ENCODE assay signal across 26 cellular contexts in genomic region chr15:92074161-92074560, GRCh38.
DNase-seq lines count a peak whose midpoint lies in the region; TF ChIP-seq lines count a peak whose summit lies in the region.
"Had no signal": no experiment of that assay in that cellular context is flagged by ENCODE, and none has a peak within 500 bp of the region (broad histone marks: within the 10 kb centered on the region; RNA-seq: fewer than 3 reads in every experiment).

No MANE protein-coding gene starts in this region.

- no peaks in the 10 kb centered on the region for H3K9me3 Mint-ChIP-seq in T-helper 2 cell treated with Interferon-gamma antibody and Interleukin-4, amounts not matched to agents 5 μg/mL and 100 μg/mL, for 36 hours
- H3K9me3 Mint-ChIP-seq in endodermal cell, result no peaks in the 10 kb centered on the region
- H3K9me3 Mint-ChIP-seq: central memory CD8-positive, alpha-beta T cell; IgD-negative memory B cell; mesothelial cell of epicardium; naive thymus-derived CD8-positive, alpha-beta T cell had no signal

- peaks cover 5% of the 10 kb centered on the region for H3K4me1 ChIP-seq in endodermal cell (ENCODE audit: control insufficient read depth, insufficient read depth, low read length)
- H3K4me1 ChIP-seq in osteoblast (ENCODE audit: insufficient read depth, low read length), result peaks cover 20% of the 10 kb centered on the region

- H3K27me3 ChIP-seq in endodermal cell (ENCODE audit: control insufficient read depth, insufficient read depth, low read length, poor library complexity, severe bottlenecking), result no peaks in the 10 kb centered on the region
- no peaks in the 10 kb centered on the region for H3K27me3 ChIP-seq in osteoblast (ENCODE audit: insufficient read depth, low read length)
- H3K27me3 ChIP-seq: heart right ventricle, SJSA1 had no signal

- H3K4me3 ChIP-seq in endodermal cell (ENCODE audit: low read length) (no peak overlapping the region), osteoblast (ENCODE audit: insufficient read depth, low read length) (no peak overlapping the region)
- H3K4me3 ChIP-seq: heart right ventricle, SJSA1 had no signal

- H3K27ac Mint-ChIP-seq in T-helper 2 cell treated with Interferon-gamma antibody and Interleukin-4, amounts not matched to agents 5 μg/mL and 100 μg/mL, for 36 hours, result peak overlapping the region; percentile 39
- no peak overlapping the region for H3K27ac Mint-ChIP-seq in endodermal cell
- H3K27ac Mint-ChIP-seq: activated naive CD8-positive, alpha-beta T cell; IgD-negative memory B cell; mesothelial cell of epicardium had no signal

- peaks cover 4% of the 10 kb centered on the region for H3K79me2 ChIP-seq in osteoblast (ENCODE audit: insufficient read depth, low read length)

- H3K9ac ChIP-seq in endodermal cell (ENCODE audit: extremely low read depth, low read length, poor library complexity, severe bottlenecking), result no peak overlapping the region

- DNase-seq in T-helper 2 cell treated with Interferon-gamma antibody and Interleukin-4, amounts not matched to agents 5 μg/mL and 100 μg/mL, for 36 hours (ENCODE audit: low spot score), result no peak
- DNase-seq in T-helper 2 cell (no peak), NCI-H69 (lab: John Stamatoyannopoulos, UW) (peak; percentile 62), endodermal cell (peak; percentile 64), osteoblast (ENCODE audit: insufficient read length, low spot score, missing footprints) (no peak), cerebellar cortex (ENCODE audit: low spot score) (no peak), DMS79 treated with DMSO at 0.1 percent for 48 hours (lab: John Stamatoyannopoulos, UW) (no peak), cortex of kidney (lab: John Stamatoyannopoulos, UW) (no peak)
- DNase-seq: activated CD4-positive, alpha-beta T cell treated with anti-CD3 and anti-CD28 coated beads, Interleukin-2, amount 50 U/mL, for 4 hours; HCEC 1CT; left colon; NCI-H1105; NCI-H2107; NCI-H510A; NK-92 treated with Interleukin-12 subunit alpha and Interleukin-12 subunit beta, amount 100 ng/mL, for 24 hours; retina; small intestine; stimulated activated CD4-positive, alpha-beta T cell treated with anti-CD3 and anti-CD28 coated beads, Interleukin-1b, Interleukin-23, amount 100 ng/mL, for 48 hours; WERI-Rb-1 had no signal

- H3K36me3 ChIP-seq in endodermal cell (ENCODE audit: control insufficient read depth, insufficient read depth, low read length) (no peaks in the 10 kb centered on the region), osteoblast (ENCODE audit: insufficient read depth, low read length) (no peaks in the 10 kb centered on the region)
- H3K36me3 ChIP-seq: heart right ventricle, SJSA1, WERI-Rb-1 had no signal

- peaks cover 2% of the 10 kb centered on the region for H4K20me1 ChIP-seq in osteoblast (ENCODE audit: insufficient read depth, low read length)

- H3K4me1 Mint-ChIP-seq in T-helper 2 cell treated with Interferon-gamma antibody and Interleukin-4, amounts not matched to agents 5 μg/mL and 100 μg/mL, for 36 hours (ENCODE audit: low read depth), result peaks cover 37% of the 10 kb centered on the region
- H3K4me1 Mint-ChIP-seq in endodermal cell, result peaks cover 29% of the 10 kb centered on the region
- H3K4me1 Mint-ChIP-seq: mesothelial cell of epicardium had no signal

- no peaks in the 10 kb centered on the region for H3K36me3 Mint-ChIP-seq in T-helper 2 cell treated with Interferon-gamma antibody and Interleukin-4, amounts not matched to agents 5 μg/mL and 100 μg/mL, for 36 hours (ENCODE audit: low read depth)
- no peaks in the 10 kb centered on the region for H3K36me3 Mint-ChIP-seq in endodermal cell (ENCODE audit: low read depth)
- H3K36me3 Mint-ChIP-seq: activated naive CD8-positive, alpha-beta T cell; mesothelial cell of epicardium had no signal

- H3K4me2 ChIP-seq in osteoblast (ENCODE audit: insufficient read depth, low read length), result peak overlapping the region; percentile 6

- TF ChIP-seq CTCF in endodermal cell (conservative IDR thresholded peaks at IDR 0.05) (no peak), osteoblast (IDR thresholded peaks at IDR 0.05; ENCODE audit: extremely low read depth, low read depth, low read length) (no peak)

- WGBS in endodermal cell (ENCODE audit: insufficient coverage in 1 of 2, insufficient read length in 1 of 2), 2 experiments, result 73 to 78% methylated on average over 3 of the region's 3 CpGs

- no peaks in the 10 kb centered on the region for H3K27me3 Mint-ChIP-seq in T-helper 2 cell treated with Interferon-gamma antibody and Interleukin-4, amounts not matched to agents 5 μg/mL and 100 μg/mL, for 36 hours (ENCODE audit: low read depth)
- H3K27me3 Mint-ChIP-seq in endodermal cell (ENCODE audit: insufficient read depth), result no peaks in the 10 kb centered on the region
- H3K27me3 Mint-ChIP-seq: activated naive CD8-positive, alpha-beta T cell; central memory CD8-positive, alpha-beta T cell; naive thymus-derived CD8-positive, alpha-beta T cell had no signal

- no peak overlapping the region for H3K4me3 Mint-ChIP-seq in T-helper 2 cell treated with Interferon-gamma antibody and Interleukin-4, amounts not matched to agents 5 μg/mL and 100 μg/mL, for 36 hours
- no peak overlapping the region for H3K4me3 Mint-ChIP-seq in endodermal cell
- H3K4me3 Mint-ChIP-seq: activated naive CD8-positive, alpha-beta T cell; central memory CD8-positive, alpha-beta T cell; IgD-negative memory B cell; mesothelial cell of epicardium; naive thymus-derived CD8-positive, alpha-beta T cell had no signal

- H3K27ac ChIP-seq in endodermal cell (ENCODE audit: low read depth, low read length), result no peak overlapping the region
- H3K27ac ChIP-seq in osteoblast (ENCODE audit: low read depth, low read length), result no peak overlapping the region
- H3K27ac ChIP-seq: SJSA1, WERI-Rb-1 had no signal

- H3K9me3 ChIP-seq in endodermal cell (ENCODE audit: control insufficient read depth, low read length) (no peaks in the 10 kb centered on the region), osteoblast (ENCODE audit: low read depth, low read length) (no peaks in the 10 kb centered on the region)
- H3K9me3 ChIP-seq: heart right ventricle had no signal

- no peak overlapping the region for H2AFZ ChIP-seq in osteoblast (ENCODE audit: low read length)

Comparison
In these comparisons a context has a peak if more than half of its experiments do, and no peak if none do; other contexts are left out.
1. DNase-seq: peak in NCI-H69 (single experiment) and endodermal cell (single experiment); none in T-helper 2 cell treated with Interferon-gamma antibody and Interleukin-4, amounts not matched to agents 5 μg/mL and 100 μg/mL, for 36 hours (single experiment), T-helper 2 cell (0 of 5), osteoblast (single experiment), cerebellar cortex (single experiment), DMS79 treated with DMSO at 0.1 percent for 48 hours (single experiment) and cortex of kidney (single experiment).